20 cellular contexts compared by ENCODE assay signal in the genomic region with DNA sequence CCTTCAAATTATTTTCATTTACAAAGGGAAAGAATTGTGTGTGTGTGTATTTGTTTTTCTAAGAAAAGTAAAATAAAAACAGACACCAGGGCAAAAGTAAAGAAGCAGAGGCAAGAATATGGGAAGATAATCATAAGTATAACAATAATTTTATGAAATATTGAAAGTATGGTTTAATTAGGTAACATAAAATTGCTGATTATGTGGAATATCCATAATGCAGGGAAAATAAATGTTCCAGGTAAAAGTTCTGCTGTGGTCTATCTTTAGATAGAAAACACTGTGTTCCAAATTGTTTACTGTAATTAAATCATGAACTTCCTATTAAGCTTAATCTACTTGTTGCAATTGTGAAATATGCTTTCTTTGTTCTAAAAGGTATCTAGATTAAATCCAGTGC. TPM values are rescaled to one million over a fixed set of nuclear protein-coding genes. Genes with fewer than 3 reads are reported as not detected.
DNase-seq lines count a peak whose midpoint lies in the region; TF ChIP-seq lines count a peak whose summit lies in the region.
"Had no signal": no experiment of that assay in that cellular context is flagged by ENCODE, and none has a peak within 500 bp of the region (broad histone marks: within the 10 kb centered on the region; RNA-seq: fewer than 3 reads in every experiment).

No MANE protein-coding gene starts in this region.

- H3K4me1 ChIP-seq in KMS-11 (ENCODE audit: low read depth, poor library complexity, severe bottlenecking) = peaks cover 54% of the 10 kb centered on the region

- no peak overlapping the region for H3K4me3 ChIP-seq in KMS-11 (IDR thresholded peaks at IDR 0.05; ENCODE audit: insufficient read depth, low read depth, low read length)
- H3K4me3 ChIP-seq: BLaER1, GM12878, GM23338 had no signal

- H3K4me3 Mint-ChIP-seq in HFFc6 = no peak overlapping the region
- no peak overlapping the region for H3K4me3 Mint-ChIP-seq in activated naive CD8-positive, alpha-beta T cell treated with anti-CD3 and anti-CD28 coated beads for 36 hours
- H3K4me3 Mint-ChIP-seq: B cell; CD14-positive monocyte; CD4-positive, alpha-beta T cell; CD8-positive, alpha-beta memory T cell; GM23338; H9 had no signal

- H3K27me3 ChIP-seq in KMS-11 (ENCODE audit: insufficient read depth, low read depth) = no peaks in the 10 kb centered on the region
- H3K27me3 ChIP-seq: BLaER1 had no signal

- peak overlapping the region; percentile 78 for H3K27ac ChIP-seq in C4-2B
- H3K27ac ChIP-seq in KMS-11 = no peak overlapping the region
- peak overlapping the region; percentile 52 for H3K27ac ChIP-seq in VCaP
- H3K27ac ChIP-seq: BLaER1 had no signal

- H3K9me3 Mint-ChIP-seq in HFFc6 = peaks cover 33% of the 10 kb centered on the region
- H3K9me3 Mint-ChIP-seq in activated naive CD8-positive, alpha-beta T cell treated with anti-CD3 and anti-CD28 coated beads for 36 hours = no peaks in the 10 kb centered on the region
- H3K9me3 Mint-ChIP-seq: CD4-positive, alpha-beta T cell; CD8-positive, alpha-beta memory T cell; GM23338; H9 had no signal

- H4K20me1 ChIP-seq in KMS-11 (ENCODE audit: insufficient read depth) = no peaks in the 10 kb centered on the region
- H4K20me1 ChIP-seq: BLaER1 had no signal

- H3K36me3 ChIP-seq in KMS-11 (ENCODE audit: insufficient read depth) = no peaks in the 10 kb centered on the region
- H3K36me3 ChIP-seq: BLaER1 had no signal

- no peaks in the 10 kb centered on the region for H3K27me3 Mint-ChIP-seq in HFFc6 (ENCODE audit: insufficient read depth)
- H3K27me3 Mint-ChIP-seq in activated naive CD8-positive, alpha-beta T cell treated with anti-CD3 and anti-CD28 coated beads for 36 hours = no peaks in the 10 kb centered on the region
- H3K27me3 Mint-ChIP-seq: B cell had no signal

- TF ChIP-seq CTCF in C4-2B (conservative IDR thresholded peaks at IDR 0.05) = no peak
- TF ChIP-seq CTCF in KMS-11 (conservative IDR thresholded peaks at IDR 0.05; ENCODE audit: low read depth, low read length) = no peak
- no peak for TF ChIP-seq CTCF in VCaP (conservative IDR thresholded peaks at IDR 0.05)
- TF ChIP-seq CTCF in HFFc6 (IDR thresholded peaks at IDR 0.05) = no peak

- no peaks in the 10 kb centered on the region for H3K36me3 Mint-ChIP-seq in HFFc6 (ENCODE audit: low read depth)
- H3K36me3 Mint-ChIP-seq in activated naive CD8-positive, alpha-beta T cell treated with anti-CD3 and anti-CD28 coated beads for 36 hours = no peaks in the 10 kb centered on the region
- H3K36me3 Mint-ChIP-seq: CD14-positive monocyte; CD8-positive, alpha-beta memory T cell had no signal

- H3K27ac Mint-ChIP-seq in HFFc6 = no peak overlapping the region
- H3K27ac Mint-ChIP-seq in activated naive CD8-positive, alpha-beta T cell treated with anti-CD3 and anti-CD28 coated beads for 36 hours = no peak overlapping the region
- H3K27ac Mint-ChIP-seq: B cell; CD14-positive monocyte; CD4-positive, alpha-beta T cell; CD8-positive, alpha-beta memory T cell; GM23338; H9 had no signal

- H2AFZ ChIP-seq in KMS-11 (ENCODE audit: low read depth) = no peak overlapping the region
- H2AFZ ChIP-seq: GM23338 had no signal

- no peaks in the 10 kb centered on the region for H3K79me2 ChIP-seq in KMS-11 (ENCODE audit: insufficient read depth, low read depth)

- no peak overlapping the region for H3K9ac ChIP-seq in KMS-11
- H3K9ac ChIP-seq: BLaER1 had no signal

- H3K4me2 ChIP-seq in KMS-11 = peak overlapping the region; percentile 9; the same call in 1 of the 2 replicates
- H3K4me2 ChIP-seq: BLaER1, GM23338 had no signal

- H3K4me1 Mint-ChIP-seq in HFFc6 (ENCODE audit: low read depth) = no peaks in the 10 kb centered on the region
- H3K4me1 Mint-ChIP-seq in activated naive CD8-positive, alpha-beta T cell treated with anti-CD3 and anti-CD28 coated beads for 36 hours = no peaks in the 10 kb centered on the region
- H3K4me1 Mint-ChIP-seq: B cell; CD14-positive monocyte; CD8-positive, alpha-beta memory T cell; GM23338; H9 had no signal

- DNase-seq in NCI-H69 (lab: John Stamatoyannopoulos, UW) = no peak
- DNase-seq in HFFc6 = no peak
- DNase-seq in activated naive CD8-positive, alpha-beta T cell treated with anti-CD3 and anti-CD28 coated beads for 36 hours = no peak
- DNase-seq: CD4-positive, alpha-beta T cell; CD8-positive, alpha-beta memory T cell; DMS 273 treated with DMSO at 0.1 percent for 48 hours; DMS79; EL; GDM1; H9 had no signal

RNA-seq across cellular contexts. Expression of gene KCNMB2, which starts 25.7 kb away (rescaled TPM):
- total RNA-seq in HFFc6 (2021; fragmentation: NEBNext Ultra II Directional; extraction: Animal tissue kit (Norgen Biotek cat#: 25700)) = not detected
- total RNA-seq in activated naive CD8-positive, alpha-beta T cell treated with anti-CD3 and anti-CD28 coated beads for 36 hours = not detected
- total RNA-seq: A172; B cell; CD4-positive, alpha-beta T cell; CD8-positive, alpha-beta memory T cell; GM23338; H4; H9 had no signal
